ENCODE assay signal across 8 cellular contexts in the genomic region with DNA sequence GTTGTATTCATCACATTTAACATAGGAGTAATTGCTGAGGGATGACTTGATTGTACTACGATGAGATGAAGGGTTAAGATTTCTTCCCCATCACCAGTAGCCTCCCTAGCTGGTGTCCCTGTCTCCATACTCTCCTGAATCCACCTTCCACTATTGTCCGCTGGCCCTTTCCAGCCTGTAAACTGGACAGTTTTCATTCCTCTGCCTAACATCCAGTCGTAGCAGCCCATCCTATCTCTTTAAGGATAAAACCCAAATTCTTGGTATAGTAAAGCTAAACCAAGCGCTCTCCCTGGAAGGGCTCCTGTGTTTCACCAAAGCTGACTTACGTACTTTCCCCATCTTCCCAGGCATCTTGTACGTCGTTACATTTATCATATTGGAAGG. TPM values are rescaled to one million over a fixed set of nuclear protein-coding genes. Genes with fewer than 3 reads are reported as not detected.
A peak's percentile ranks its signal among the peaks of the same experiment; 100 is the strongest.
DNase-seq lines count a peak whose midpoint lies in the region; FAIRE-seq and TF ChIP-seq lines count a peak whose summit lies in the region.

No MANE protein-coding gene starts in this region.

- H2BK5ac ChIP-seq in neuronal stem cell (ENCODE audit: low read length): no peak overlapping the region

- TF ChIP-seq CTCF in fibroblast of mammary gland (conservative IDR thresholded peaks at IDR 0.05; ENCODE audit: control insufficient read depth, insufficient read depth, low read depth, low read length): no peak

- peak overlapping the region; percentile 99; the same call in 1 of the 2 replicates for H3K27ac ChIP-seq in HUES6 (ENCODE audit: low read depth, low read length)
- H3K27ac ChIP-seq in neuronal stem cell (replicated peaks; ENCODE audit: low read length): peak overlapping the region; percentile 100

- H3K36me3 ChIP-seq in HUES6 (ENCODE audit: control insufficient read depth, insufficient read depth, low read length) (peaks cover 26% of the 10 kb centered on the region), neuronal stem cell (replicated peaks in 1 of 2; ENCODE audit: control insufficient read depth in 2 of 2, insufficient read depth in 2 of 2, low read length in 2 of 2) (peaks cover 5 to 46% of the 10 kb centered on the region in 2 donors)

- H3K9ac ChIP-seq in HUES6 (ENCODE audit: low read length) (peak overlapping the region; percentile 99), neuronal stem cell (ENCODE audit: low read depth, low read length, poor library complexity) (no peak overlapping the region)

- H3K4me1 ChIP-seq in HUES6 (ENCODE audit: control insufficient read depth, insufficient read depth, low read length) (peaks cover 17% of the 10 kb centered on the region; the same call in 1 of the 2 replicates), neuronal stem cell (ENCODE audit: control insufficient read depth in 2 of 2, insufficient read depth in 1 of 2, low read depth in 1 of 2, low read length in 2 of 2) (peaks cover 1 to 5% of the 10 kb centered on the region in 2 donors)

- H2AFZ ChIP-seq in neuronal stem cell (ENCODE audit: low read length): peak overlapping the region; percentile 93

- peak; percentile 67 for DNase-seq in DMS79 treated with DMSO at 0.1 percent for 48 hours (lab: John Stamatoyannopoulos, UW)
- no peak for DNase-seq in DMS79 (lab: John Stamatoyannopoulos, UW)
- DNase-seq in fibroblast of mammary gland (ENCODE audit: low read depth): peak; percentile 47
- peak; percentile 11 for DNase-seq in neuronal stem cell (ENCODE audit: low spot score)
- no peak for DNase-seq in ureter (ENCODE audit: low spot score)
- no peak for DNase-seq in CD1c-positive myeloid dendritic cell (ENCODE audit: extremely low spot score)

- no peaks in the 10 kb centered on the region for H3K79me1 ChIP-seq in neuronal stem cell (ENCODE audit: low read depth, low read length)

- H3K4me3 ChIP-seq in HUES6 (ENCODE audit: low read depth, low read length) (peak overlapping the region; percentile 87), fibroblast of mammary gland (ENCODE audit: control insufficient read depth, low read depth, low read length) (peak overlapping the region; percentile 61), neuronal stem cell (ENCODE audit: low read length in 2 of 2) (peak overlapping the region; percentile 69 to 91)

- no peak overlapping the region for H4K8ac ChIP-seq in neuronal stem cell (ENCODE audit: low read depth, low read length)

- H3K4ac ChIP-seq in neuronal stem cell (ENCODE audit: low read length): no peak overlapping the region

- H3K18ac ChIP-seq in neuronal stem cell (ENCODE audit: low read length): no peak overlapping the region

- no peak overlapping the region for H2BK12ac ChIP-seq in neuronal stem cell (ENCODE audit: low read length)

- H2BK15ac ChIP-seq in neuronal stem cell (ENCODE audit: low read length): no peak overlapping the region

- FAIRE-seq in TTC549 (lab: Jason Lieb, UNC): peak; percentile 80

- no peak overlapping the region for H4K91ac ChIP-seq in neuronal stem cell (ENCODE audit: low read depth, low read length, poor library complexity)

- H3K14ac ChIP-seq in neuronal stem cell (ENCODE audit: low read length): no peak overlapping the region

- no peak overlapping the region for H2AK5ac ChIP-seq in neuronal stem cell (ENCODE audit: low read depth, low read length)

- no peaks in the 10 kb centered on the region for H3K9me3 ChIP-seq in HUES6 (ENCODE audit: control insufficient read depth, insufficient read depth, low read depth, low read length)
- peaks cover 0 to 4% of the 10 kb centered on the region in 2 donors for H3K9me3 ChIP-seq in neuronal stem cell (replicated peaks in 1 of 2; ENCODE audit: control insufficient read depth in 2 of 2, insufficient read depth in 1 of 2, low read depth in 1 of 2, low read length in 2 of 2)

- no peak overlapping the region for H3K23ac ChIP-seq in neuronal stem cell (ENCODE audit: low read depth, low read length, poor library complexity)

- no peak overlapping the region for H2BK120ac ChIP-seq in neuronal stem cell (ENCODE audit: low read depth, low read length)

- H3K4me2 ChIP-seq in neuronal stem cell (ENCODE audit: insufficient read depth, low read length, poor library complexity, severe bottlenecking): peak overlapping the region; percentile 60

- H3K27me3 ChIP-seq in HUES6 (ENCODE audit: control insufficient read depth, insufficient read depth, low read length): no peaks in the 10 kb centered on the region
- no peaks in the 10 kb centered on the region for H3K27me3 ChIP-seq in neuronal stem cell (ENCODE audit: control insufficient read depth in 3 of 3, insufficient read depth in 3 of 3, low read depth in 1 of 3, low read length in 3 of 3)

- no CpG with 5 or more reads among the region's 7 CpGs for WGBS in neuronal stem cell (ENCODE audit: extremely low coverage in 2 of 2, insufficient read length in 2 of 2, insufficient replicate concordance in 1 of 2), 2 donors

RNA-seq across cellular contexts. Expression of a gene that starts 0.7 kb away (rescaled TPM):
- 32.4 TPM for polyA plus RNA-seq in neuronal stem cell (2013, experiment 1 of 2)
- 32.4 TPM for polyA plus RNA-seq in neuronal stem cell (2013, experiment 2 of 2)
- 43.7 TPM for total RNA-seq in ureter

RNA-seq across cellular contexts. Expression of a gene that starts 28.2 kb away (rescaled TPM):
- polyA plus RNA-seq in neuronal stem cell (2013, experiment 1 of 2): 302 TPM
- polyA plus RNA-seq in neuronal stem cell (2013, experiment 2 of 2): 312 TPM
- 356 TPM for total RNA-seq in ureter

Comparison
In these comparisons a context has a peak if more than half of its experiments do, and no peak if none do; other contexts are left out.
1. DNase-seq: peak in DMS79 treated with DMSO at 0.1 percent for 48 hours (single experiment), fibroblast of mammary gland (single experiment) and neuronal stem cell (single experiment); none in DMS79 (single experiment), ureter (single experiment) and CD1c-positive myeloid dendritic cell (single experiment).
2. Peak in every context shown above with its lines, with median percentiles within 50 percentile points of each other: H3K4me3 ChIP-seq.